ENCODE assay signal across 1 cellular context in genomic region chr19:18659281-18660050, GRCh38.
TF ChIP-seq lines count a peak whose summit lies in the region.

No MANE protein-coding gene starts in this region.

TF ChIP-seq in H1, 55 proteins besides CTCF, POLR2A, EP300 and RAD21:
- TF ChIP-seq NRF1 (IDR thresholded peaks at IDR 0.05; ENCODE audit: low read depth, low read length), result no peak
- TF ChIP-seq POLR2AphosphoS5 (IDR thresholded peaks at IDR 0.05; ENCODE audit: low read depth, low read length), result no peak
- no peak for TF ChIP-seq ATF2 (IDR thresholded peaks at IDR 0.05; ENCODE audit: low read length)
- TF ChIP-seq SIN3A (conservative IDR thresholded peaks at IDR 0.05 in 1 of 2, IDR thresholded peaks at IDR 0.05 in 1 of 2; ENCODE audit: low read depth in 1 of 2, low read length in 2 of 2), result no peak
- no peak for TF ChIP-seq USF2 (IDR thresholded peaks at IDR 0.05; ENCODE audit: low read length)
- TF ChIP-seq RXRA (IDR thresholded peaks at IDR 0.05; ENCODE audit: insufficient read depth, low read depth, low read length), result no peak
- TF ChIP-seq ASH2L (IDR thresholded peaks at IDR 0.05; ENCODE audit: low read length), result no peak
- TF ChIP-seq SRF (IDR thresholded peaks at IDR 0.05; ENCODE audit: low read depth, low read length), result no peak
- TF ChIP-seq TEAD4 (IDR thresholded peaks at IDR 0.05; ENCODE audit: low read depth, low read length), result no peak
- TF ChIP-seq MAX (IDR thresholded peaks at IDR 0.05), result no peak
- no peak for TF ChIP-seq TAF7 (optimal IDR thresholded peaks at IDR 0.05; ENCODE audit: borderline replicate concordance, low read depth, low read length)
- TF ChIP-seq E2F6 (IDR thresholded peaks at IDR 0.05), result no peak
- no peak for TF ChIP-seq BACH1 (IDR thresholded peaks at IDR 0.05; ENCODE audit: low read length)
- no peak for TF ChIP-seq CEBPB (IDR thresholded peaks at IDR 0.05; ENCODE audit: low read depth, low read length)
- no peak for TF ChIP-seq MAFK (IDR thresholded peaks at IDR 0.05; ENCODE audit: low read depth, low read length)
- no peak for TF ChIP-seq CTBP2 (IDR thresholded peaks at IDR 0.05; ENCODE audit: borderline replicate concordance, insufficient read depth, insufficient read length, low read length)
- no peak for TF ChIP-seq GABPA (IDR thresholded peaks at IDR 0.05; ENCODE audit: borderline replicate concordance, insufficient read depth, low read length)
TF ChIP-seq in H1: peak in this region for 0.
